ENCODE assay signal across 16 cellular contexts in the genomic region with DNA sequence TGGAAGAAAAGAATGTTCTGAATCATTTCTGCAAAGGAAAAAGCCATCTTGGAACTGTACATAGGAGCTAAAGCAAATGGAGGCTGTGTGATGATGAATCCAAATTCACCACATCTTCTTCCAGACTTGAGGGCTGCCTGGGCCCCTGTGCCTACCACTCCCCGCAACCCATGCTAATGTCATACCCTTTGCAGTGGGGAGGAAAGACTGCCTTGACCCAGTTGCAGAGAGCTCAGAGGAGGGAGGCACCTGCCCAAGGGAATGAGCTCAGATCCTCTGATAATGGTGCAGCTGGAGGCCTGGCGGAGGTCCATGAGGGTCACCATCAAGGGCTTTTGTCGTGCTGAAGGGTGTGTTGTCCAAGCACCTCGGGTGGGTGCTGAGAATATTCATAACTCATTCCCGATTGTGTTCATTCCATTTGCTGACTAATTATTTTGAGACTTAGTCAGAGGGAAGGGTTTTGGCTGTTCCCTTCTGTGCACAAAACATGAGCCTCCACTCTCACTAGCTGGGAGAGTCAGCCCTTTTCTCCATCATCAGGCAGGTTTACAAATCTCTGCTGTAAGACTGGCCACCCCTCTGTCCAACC.
A peak's percentile ranks its signal among the peaks of the same experiment; 100 is the strongest.
DNase-seq lines count a peak whose midpoint lies in the region; ATAC-seq and TF ChIP-seq lines count a peak whose summit lies in the region.
"Had no signal": no experiment of that assay in that cellular context is flagged by ENCODE, and none has a peak within 500 bp of the region (broad histone marks: within the 10 kb centered on the region; RNA-seq: fewer than 3 reads in every experiment).

No MANE protein-coding gene starts in this region.

- no peaks in the 10 kb centered on the region for H3K36me3 Mint-ChIP-seq in nephron (ENCODE audit: low read depth)
- no peaks in the 10 kb centered on the region for H3K36me3 Mint-ChIP-seq in natural killer cell treated with Interleukin-12 subunit alpha and Interleukin-12 subunit beta and Interleukin-15 and Interleukin-18, amount 100 ng/mL, for 72 hours

- peaks cover 37% of the 10 kb centered on the region for H3K4me1 Mint-ChIP-seq in nephron
- no peaks in the 10 kb centered on the region for H3K4me1 Mint-ChIP-seq in natural killer cell treated with Interleukin-12 subunit alpha and Interleukin-12 subunit beta and Interleukin-15 and Interleukin-18, amount 100 ng/mL, for 72 hours (ENCODE audit: low read depth in 2 of 2)
- H3K4me1 Mint-ChIP-seq: stimulated activated naive CD8-positive, alpha-beta T cell treated with anti-CD3 and anti-CD28 coated beads, Interleukin-15, amount 100 ng/mL, for 72 hours had no signal

- H3K27ac ChIP-seq in epithelial cell of prostate, result peak overlapping the region; percentile 68
- H3K27ac ChIP-seq: parathyroid adenoma had no signal

- TF ChIP-seq CTCF in nephron (IDR thresholded peaks at IDR 0.05; ENCODE audit: unreplicated experiment in 3 of 3) (no peak), GM10266 (IDR thresholded peaks at IDR 0.05; ENCODE audit: control insufficient read depth, insufficient read depth, low read depth, missing control alignments) (no peak)

- peaks cover 3% of the 10 kb centered on the region for H3K9me3 ChIP-seq in MG63

- peak; percentile 57 for DNase-seq in AG08395 (ENCODE audit: low spot score)
- DNase-seq in MG63, result peak; percentile 79
- no peak for DNase-seq in epithelial cell of prostate (ENCODE audit: low read depth, low spot score)
- DNase-seq in natural killer cell treated with Interleukin-12 subunit alpha and Interleukin-12 subunit beta and Interleukin-15 and Interleukin-18, amount 100 ng/mL, for 72 hours (ENCODE audit: low spot score), result no peak
- no peak for DNase-seq in GM10266 (ENCODE audit: extremely low spot score)
- DNase-seq: foreskin melanocyte; KG1; NCI-H345; stimulated activated naive CD8-positive, alpha-beta T cell treated with anti-CD3 and anti-CD28 coated beads, Interleukin-15, amount 100 ng/mL, for 72 hours had no signal

- no peak overlapping the region for H3K4me3 ChIP-seq in MG63

- no peak overlapping the region for H3K4me3 Mint-ChIP-seq in nephron
- no peak overlapping the region for H3K4me3 Mint-ChIP-seq in natural killer cell treated with Interleukin-12 subunit alpha and Interleukin-12 subunit beta and Interleukin-15 and Interleukin-18, amount 100 ng/mL, for 72 hours
- H3K4me3 Mint-ChIP-seq: brain; stimulated activated naive CD8-positive, alpha-beta T cell treated with anti-CD3 and anti-CD28 coated beads, Interleukin-15, amount 100 ng/mL, for 72 hours had no signal

- no peaks in the 10 kb centered on the region for H3K36me3 ChIP-seq in MG63

- no peaks in the 10 kb centered on the region for H3K9me3 Mint-ChIP-seq in nephron
- peaks cover 7% of the 10 kb centered on the region for H3K9me3 Mint-ChIP-seq in natural killer cell treated with Interleukin-12 subunit alpha and Interleukin-12 subunit beta and Interleukin-15 and Interleukin-18, amount 100 ng/mL, for 72 hours

- no peak for ATAC-seq in natural killer cell treated with Interleukin-12 subunit alpha and Interleukin-12 subunit beta and Interleukin-15 and Interleukin-18, amount 100 ng/mL, for 72 hours
- ATAC-seq in GM19351 (IDR thresholded peaks at IDR 0.05; ENCODE audit: unreplicated experiment), result no peak
- ATAC-seq in GM21528 (IDR thresholded peaks at IDR 0.05; ENCODE audit: low FRiP score, unreplicated experiment), result no peak
- ATAC-seq: activated CD4-positive, CD25-positive, alpha-beta regulatory T cell treated with anti-CD3 and anti-CD28 coated beads, Interleukin-2, amount 50 U/mL, for 24 hours; left lobe of liver; stimulated activated naive CD8-positive, alpha-beta T cell treated with anti-CD3 and anti-CD28 coated beads, Interleukin-15, amount 100 ng/mL, for 72 hours had no signal

- peaks cover 3% of the 10 kb centered on the region for H3K27me3 Mint-ChIP-seq in nephron (ENCODE audit: low read depth)
- peaks cover 0 to 4% of the 10 kb centered on the region in 2 donors for H3K27me3 Mint-ChIP-seq in natural killer cell treated with Interleukin-12 subunit alpha and Interleukin-12 subunit beta and Interleukin-15 and Interleukin-18, amount 100 ng/mL, for 72 hours
- H3K27me3 Mint-ChIP-seq: stimulated activated naive CD8-positive, alpha-beta T cell treated with anti-CD3 and anti-CD28 coated beads, Interleukin-15, amount 100 ng/mL, for 72 hours had no signal

- H3K27me3 ChIP-seq in MG63, result no peaks in the 10 kb centered on the region

- peak overlapping the region in 2 of 3 experiments; percentile 31 to 60 for H3K27ac Mint-ChIP-seq in nephron
- H3K27ac Mint-ChIP-seq in natural killer cell treated with Interleukin-12 subunit alpha and Interleukin-12 subunit beta and Interleukin-15 and Interleukin-18, amount 100 ng/mL, for 72 hours, result no peak overlapping the region
- H3K27ac Mint-ChIP-seq: brain; stimulated activated naive CD8-positive, alpha-beta T cell treated with anti-CD3 and anti-CD28 coated beads, Interleukin-15, amount 100 ng/mL, for 72 hours had no signal

Comparison
In these comparisons a context has a peak if more than half of its experiments do, and no peak if none do; other contexts are left out.
1. DNase-seq: peak in AG08395 (single experiment) and MG63 (single experiment); none in epithelial cell of prostate (single experiment), natural killer cell treated with Interleukin-12 subunit alpha and Interleukin-12 subunit beta and Interleukin-15 and Interleukin-18, amount 100 ng/mL, for 72 hours (single experiment) and GM10266 (single experiment).
2. H3K27ac Mint-ChIP-seq: peak in nephron (2 of 3); none in natural killer cell treated with Interleukin-12 subunit alpha and Interleukin-12 subunit beta and Interleukin-15 and Interleukin-18, amount 100 ng/mL, for 72 hours (0 of 2).